Comparison of ENCODE assay signal across 8 cellular contexts in the genomic region with DNA sequence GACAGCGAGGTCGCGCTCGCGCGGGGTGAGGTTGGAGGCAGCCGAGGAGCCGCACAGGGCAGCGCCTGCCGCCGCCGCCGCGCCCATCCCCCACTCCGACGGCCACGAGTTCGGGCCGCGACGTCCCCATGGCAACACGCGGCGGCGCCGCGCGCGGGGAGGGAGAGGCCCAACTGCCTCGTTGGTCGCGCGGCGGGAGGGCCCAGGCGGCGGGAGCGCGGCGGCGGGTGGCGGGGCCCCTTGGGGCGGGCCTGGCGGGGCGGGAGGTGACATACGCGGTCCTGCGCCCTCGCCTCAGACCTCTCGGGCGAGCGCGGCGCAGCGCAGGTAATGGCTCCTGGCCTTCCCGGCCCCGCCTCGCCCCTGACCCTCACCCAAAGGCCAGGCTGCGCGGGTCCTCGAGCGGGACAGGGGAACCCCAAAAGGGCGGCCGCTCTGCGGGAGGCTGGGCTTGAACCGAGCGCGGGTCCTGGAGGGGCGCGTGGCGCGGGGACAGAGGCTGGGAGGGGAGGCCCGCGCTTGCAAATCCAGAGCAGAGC. TPM values are rescaled to one million over a fixed set of nuclear protein-coding genes. Genes with fewer than 3 reads are reported as not detected.
DNase-seq lines count a peak whose midpoint lies in the region; ATAC-seq and TF ChIP-seq lines count a peak whose summit lies in the region.

A gene with protein sequence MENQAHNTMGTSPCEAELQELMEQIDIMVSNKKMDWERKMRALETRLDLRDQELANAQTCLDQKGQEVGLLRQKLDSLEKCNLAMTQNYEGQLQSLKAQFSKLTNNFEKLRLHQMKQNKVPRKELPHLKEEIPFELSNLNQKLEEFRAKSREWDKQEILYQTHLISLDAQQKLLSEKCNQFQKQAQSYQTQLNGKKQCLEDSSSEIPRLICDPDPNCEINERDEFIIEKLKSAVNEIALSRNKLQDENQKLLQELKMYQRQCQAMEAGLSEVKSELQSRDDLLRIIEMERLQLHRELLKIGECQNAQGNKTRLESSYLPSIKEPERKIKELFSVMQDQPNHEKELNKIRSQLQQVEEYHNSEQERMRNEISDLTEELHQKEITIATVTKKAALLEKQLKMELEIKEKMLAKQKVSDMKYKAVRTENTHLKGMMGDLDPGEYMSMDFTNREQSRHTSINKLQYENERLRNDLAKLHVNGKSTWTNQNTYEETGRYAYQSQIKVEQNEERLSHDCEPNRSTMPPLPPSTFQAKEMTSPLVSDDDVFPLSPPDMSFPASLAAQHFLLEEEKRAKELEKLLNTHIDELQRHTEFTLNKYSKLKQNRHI (plus strand): TSS at position 297 of the 539 bp plus-strand sequence. CDS start 1,518 bp downstream, outside the sequence.

- H3K9me3 Mint-ChIP-seq in activated CD8-positive, alpha-beta T cell treated with anti-CD3 and anti-CD28 coated beads for 36 hours, result no peaks in the 10 kb centered on the region
- no peaks in the 10 kb centered on the region for H3K9me3 Mint-ChIP-seq in glutamatergic neuron (ENCODE audit: unreplicated experiment)

- peak within 1 kb of the TSS; percentile 53 for H2BK5ac ChIP-seq in trophoblast cell (ENCODE audit: low read depth, low read length, poor library complexity)

- H3K18ac ChIP-seq in trophoblast cell (ENCODE audit: low read length), result peak within 1 kb of the TSS; percentile 51

- H3K27me3 ChIP-seq in trophoblast cell (ENCODE audit: insufficient read depth, low read length) (peaks cover 9% of the 10 kb centered on the region), Karpas-422 (ENCODE audit: low read length) (no peaks in the 10 kb centered on the region)

- H3K27ac Mint-ChIP-seq in activated CD8-positive, alpha-beta T cell treated with anti-CD3 and anti-CD28 coated beads for 36 hours, result no peak within 1 kb of the TSS
- no peak within 1 kb of the TSS for H3K27ac Mint-ChIP-seq in glutamatergic neuron (ENCODE audit: unreplicated experiment)

- peaks cover 5% of the 10 kb centered on the region for H3K4me1 Mint-ChIP-seq in activated CD8-positive, alpha-beta T cell treated with anti-CD3 and anti-CD28 coated beads for 36 hours (ENCODE audit: low read depth)
- no peaks in the 10 kb centered on the region for H3K4me1 Mint-ChIP-seq in glutamatergic neuron (ENCODE audit: low read depth, unreplicated experiment)

- peaks cover 5% of the 10 kb centered on the region for H3K79me1 ChIP-seq in trophoblast cell (ENCODE audit: low read length)

- peaks cover 2 to 8% of the 10 kb centered on the region in 2 experiments for H3K4me1 ChIP-seq in trophoblast cell (ENCODE audit: control insufficient read depth in 1 of 2, insufficient read depth in 2 of 2, low read length in 2 of 2)
- no peaks in the 10 kb centered on the region for H3K4me1 ChIP-seq in Karpas-422 (ENCODE audit: low read length)
- no peaks in the 10 kb centered on the region for H3K4me1 ChIP-seq in OCI-LY7 (ENCODE audit: insufficient read depth, low read length, poor library complexity, severe bottlenecking)

- H2AFZ ChIP-seq in trophoblast cell (ENCODE audit: insufficient read depth, low read length, poor library complexity), result peak within 1 kb of the TSS; percentile 81
- no peak within 1 kb of the TSS for H2AFZ ChIP-seq in Karpas-422 (ENCODE audit: low read length)
- no peak within 1 kb of the TSS for H2AFZ ChIP-seq in OCI-LY7 (ENCODE audit: low read length)

- H4K20me1 ChIP-seq in Karpas-422 (ENCODE audit: insufficient read depth, low read depth, low read length) (no peaks in the 10 kb centered on the region), OCI-LY7 (ENCODE audit: insufficient read depth, low read length) (no peaks in the 10 kb centered on the region)

- H3K4me2 ChIP-seq in trophoblast cell (ENCODE audit: low read length), result peak within 1 kb of the TSS; percentile 78
- no peak within 1 kb of the TSS for H3K4me2 ChIP-seq in Karpas-422 (ENCODE audit: low read depth, low read length, poor library complexity, severe bottlenecking)
- no peak within 1 kb of the TSS for H3K4me2 ChIP-seq in OCI-LY7 (ENCODE audit: low read length)

- H2BK12ac ChIP-seq in trophoblast cell (ENCODE audit: low read length), result peak within 1 kb of the TSS; percentile 54

- no TSS peak for BruUV-seq in OCI-LY7 (replicated peaks; lab: Mats Ljungman, UMichigan)

- peak within 1 kb of the TSS; percentile 80 for H4K8ac ChIP-seq in trophoblast cell (ENCODE audit: low read depth, low read length)

- H3K27me3 Mint-ChIP-seq in activated CD8-positive, alpha-beta T cell treated with anti-CD3 and anti-CD28 coated beads for 36 hours, result peaks cover 27% of the 10 kb centered on the region
- H3K27me3 Mint-ChIP-seq in glutamatergic neuron (ENCODE audit: unreplicated experiment), result peaks cover 7% of the 10 kb centered on the region

- DNase-seq in D341Med (ENCODE audit: low spot score) (peak; percentile 55), glutamatergic neuron (peak; percentile 78), trophoblast cell (peak; percentile 5 to 21), Karpas-422 (no peak), OCI-LY7 (ENCODE audit: low spot score) (no peak)
- peak; percentile 25 for DNase-seq in activated CD8-positive, alpha-beta T cell treated with anti-CD3 and anti-CD28 coated beads for 36 hours

- H2AK5ac ChIP-seq in trophoblast cell (ENCODE audit: low read length), result no peak within 1 kb of the TSS

- POLR2A ChIA-PET in activated CD8-positive, alpha-beta T cell treated with anti-CD3 and anti-CD28 coated beads for 36 hours (lab: Charles Lee), result no interaction called here
- POLR2A ChIA-PET in OCI-LY7 (lab: Charles Lee), result interaction anchor here (0.6 kb wide), 1 partner anchor 31 kb away, joined by 3 read pairs; no protein-coding TSS in a partner anchor

- no peaks in the 10 kb centered on the region for H3K36me3 ChIP-seq in trophoblast cell (ENCODE audit: control insufficient read depth in 1 of 2, insufficient read depth in 2 of 2, low read length in 2 of 2)
- no peaks in the 10 kb centered on the region for H3K36me3 ChIP-seq in Karpas-422 (ENCODE audit: insufficient read depth, low read length)
- no peaks in the 10 kb centered on the region for H3K36me3 ChIP-seq in OCI-LY7 (ENCODE audit: insufficient read depth, low read length)

- peak within 1 kb of the TSS; percentile 51 for H4K91ac ChIP-seq in trophoblast cell (ENCODE audit: low read depth, low read length)

- H3K79me2 ChIP-seq in trophoblast cell (ENCODE audit: control insufficient read depth, insufficient read depth, low read length, poor library complexity), result peaks cover 2% of the 10 kb centered on the region
- no peaks in the 10 kb centered on the region for H3K79me2 ChIP-seq in Karpas-422 (ENCODE audit: low read length)
- no peaks in the 10 kb centered on the region for H3K79me2 ChIP-seq in OCI-LY7 (ENCODE audit: insufficient read depth, low read depth, low read length)

- peaks cover 2% of the 10 kb centered on the region for H3K9me3 ChIP-seq in trophoblast cell (ENCODE audit: insufficient read depth, low read depth, low read length)
- no peaks in the 10 kb centered on the region for H3K9me3 ChIP-seq in Karpas-422 (ENCODE audit: low read length)
- H3K9me3 ChIP-seq in OCI-LY7 (ENCODE audit: low read length), result no peaks in the 10 kb centered on the region

- H3K9me2 ChIP-seq in Karpas-422 (replicated peaks; ENCODE audit: insufficient read depth, low read length), result no peaks in the 10 kb centered on the region
- H3K9me2 ChIP-seq in OCI-LY7 (ENCODE audit: insufficient read depth, low read length), result no peaks in the 10 kb centered on the region

- peak within 1 kb of the TSS; percentile 11 for H2BK120ac ChIP-seq in trophoblast cell (ENCODE audit: insufficient read depth, low read length, poor library complexity)

- H3K23ac ChIP-seq in trophoblast cell (ENCODE audit: low read length), result no peak within 1 kb of the TSS

- H3K36me3 Mint-ChIP-seq in activated CD8-positive, alpha-beta T cell treated with anti-CD3 and anti-CD28 coated beads for 36 hours (ENCODE audit: low read depth), result no peaks in the 10 kb centered on the region
- no peaks in the 10 kb centered on the region for H3K36me3 Mint-ChIP-seq in glutamatergic neuron (ENCODE audit: unreplicated experiment)

- ATAC-seq in HG03066 (IDR thresholded peaks at IDR 0.05; ENCODE audit: low read depth, unreplicated experiment) (peak; percentile 52), GM21529 (IDR thresholded peaks at IDR 0.05; ENCODE audit: unreplicated experiment) (no peak)
- peak; percentile 55 for ATAC-seq in activated CD8-positive, alpha-beta T cell treated with anti-CD3 and anti-CD28 coated beads for 36 hours

- TF ChIP-seq CTCF in activated CD8-positive, alpha-beta T cell treated with anti-CD3 and anti-CD28 coated beads for 36 hours (IDR thresholded peaks at IDR 0.05), result no peak
- TF ChIP-seq CTCF in glutamatergic neuron (IDR thresholded peaks at IDR 0.05; ENCODE audit: partially characterized antibody, unreplicated experiment) (no peak), OCI-LY7 (conservative IDR thresholded peaks at IDR 0.05; ENCODE audit: low read length) (no peak)

- no peak within 1 kb of the TSS for H3K9ac ChIP-seq in trophoblast cell (ENCODE audit: low read length)
- H3K9ac ChIP-seq in Karpas-422 (ENCODE audit: low read length), result no peak within 1 kb of the TSS

- H3K4me3 ChIP-seq in trophoblast cell (ENCODE audit: low read depth, low read length), result peak within 1 kb of the TSS; percentile 70
- H3K4me3 ChIP-seq in Karpas-422 (ENCODE audit: low read length), result no peak within 1 kb of the TSS
- H3K4me3 ChIP-seq in OCI-LY7 (ENCODE audit: low read depth, low read length, poor library complexity, severe bottlenecking), result no peak within 1 kb of the TSS

- no CpG with 5 or more reads among the region's 73 CpGs for WGBS in trophoblast cell (ENCODE audit: extremely low coverage, insufficient coverage, insufficient read length)

- intact Hi-C loops in activated CD8-positive, alpha-beta T cell treated with anti-CD3 and anti-CD28 coated beads for 36 hours (cut with micrococcal nuclease), result no loop called here
- intact Hi-C loops in OCI-LY7 (cut with micrococcal nuclease; ENCODE audit: unreplicated experiment), result no loop called here

- CTCF ChIA-PET in activated CD8-positive, alpha-beta T cell treated with anti-CD3 and anti-CD28 coated beads for 36 hours (lab: Charles Lee), result no interaction called here
- CTCF ChIA-PET in OCI-LY7 (lab: Charles Lee; ENCODE audit: unreplicated experiment), result no interaction called here

- peak within 1 kb of the TSS; percentile 88 for H4K12ac ChIP-seq in trophoblast cell (ENCODE audit: low read depth, low read length)

- H3K14ac ChIP-seq in trophoblast cell (ENCODE audit: low read length), result peak within 1 kb of the TSS; percentile 53

- no peak within 1 kb of the TSS for H3K27ac ChIP-seq in trophoblast cell (ENCODE audit: low read depth, low read length)
- H3K27ac ChIP-seq in Karpas-422 (ENCODE audit: low read length), result no peak within 1 kb of the TSS
- no peak within 1 kb of the TSS for H3K27ac ChIP-seq in OCI-LY7 (ENCODE audit: low read depth, low read length, poor library complexity, severe bottlenecking)

- peak within 1 kb of the TSS; percentile 59 for H3K4ac ChIP-seq in trophoblast cell (ENCODE audit: low read depth, low read length)

- peak within 1 kb of the TSS; percentile 55 for H3K4me3 Mint-ChIP-seq in activated CD8-positive, alpha-beta T cell treated with anti-CD3 and anti-CD28 coated beads for 36 hours
- H3K4me3 Mint-ChIP-seq in glutamatergic neuron (ENCODE audit: unreplicated experiment), result peak within 1 kb of the TSS; percentile 92

RNA-seq across cellular contexts. Expression of the gene that starts here (rescaled TPM):
- not detected for total RNA-seq in activated CD8-positive, alpha-beta T cell treated with anti-CD3 and anti-CD28 coated beads for 36 hours
- total RNA-seq in glutamatergic neuron (ENCODE audit: unreplicated experiment) (not detected), OCI-LY7 (2022) (not detected in 2 replicates)
- polyA plus RNA-seq in trophoblast cell (2013), result 0.10 and 0.14 TPM in 2 replicates
- total RNA-seq in Karpas-422 (2014; rRNA removed; shearing (Covaris generic); ENCODE audit: low replicate concordance), result not detected in 2 replicates
- 0.28 TPM in 1 of 2 replicates, not detected in the other for total RNA-seq in OCI-LY7 (2014; rRNA removed; shearing (Covaris generic))

Comparison
In these comparisons a context has a peak if more than half of its experiments do, and no peak if none do; other contexts are left out.
1. Peak in DNase-seq and ATAC-seq in activated CD8-positive, alpha-beta T cell treated with anti-CD3 and anti-CD28 coated beads for 36 hours; RNA of the gene not detected or under 1 TPM.
2. Peak in DNase-seq in glutamatergic neuron; RNA of the gene not detected or under 1 TPM.
3. DNase-seq: peak in D341Med (single experiment) and trophoblast cell (2 of 2); none in Karpas-422 (single experiment) and OCI-LY7 (single experiment).